In the genomic region with DNA sequence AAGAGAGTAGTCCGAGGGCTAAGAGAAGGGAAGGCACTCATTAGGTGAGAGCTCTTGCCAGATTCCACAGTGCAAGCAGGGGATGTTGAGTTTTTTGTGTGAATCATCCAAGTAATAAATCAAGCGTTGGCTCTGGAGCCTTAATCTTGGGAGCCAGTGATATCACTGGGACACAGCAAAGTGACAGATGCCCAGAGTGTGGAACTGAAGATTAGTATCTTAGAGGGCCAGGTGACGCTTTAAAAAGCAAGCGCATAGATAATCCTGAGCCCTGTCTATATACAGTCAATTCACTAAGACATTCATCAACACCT, we compare ENCODE assay signal across 10 cellular contexts.
DNase-seq lines count a peak whose midpoint lies in the region; ATAC-seq and TF ChIP-seq lines count a peak whose summit lies in the region.
"Had no signal": no experiment of that assay in that cellular context is flagged by ENCODE, and none has a peak within 500 bp of the region (broad histone marks: within the 10 kb centered on the region; RNA-seq: fewer than 3 reads in every experiment).

No MANE protein-coding gene starts in this region.

- H3K27me3 ChIP-seq in Panc1 (ENCODE audit: control insufficient read depth, insufficient read depth, low read length): no peaks in the 10 kb centered on the region
- H3K27me3 ChIP-seq in right atrium auricular region: no peaks in the 10 kb centered on the region
- H3K27me3 ChIP-seq: ascending aorta had no signal

- H3K9me3 ChIP-seq in Panc1 (ENCODE audit: control insufficient read depth, insufficient read depth, low read depth, low read length) (peaks cover 29% of the 10 kb centered on the region), right atrium auricular region (peaks cover 0 to 24% of the 10 kb centered on the region in 2 donors)

- no TSS peak for BruUV-seq in Panc1 (replicated peaks; lab: Mats Ljungman, UMichigan)

- TF ChIP-seq CTCF in Panc1 (IDR thresholded peaks at IDR 0.05): no peak
- TF ChIP-seq CTCF in right atrium auricular region (IDR thresholded peaks at IDR 0.05): no peak

- in situ Hi-C loops in Panc1 (cut with HindIII; ENCODE audit: low pct_unique_long_range_greater_than_20kb, low sequenced_read_pairs): no loop called here

- H3K36me3 ChIP-seq in Panc1 (ENCODE audit: control insufficient read depth, insufficient read depth, low read length): no peaks in the 10 kb centered on the region
- no peaks in the 10 kb centered on the region for H3K36me3 ChIP-seq in right atrium auricular region
- H3K36me3 ChIP-seq: ascending aorta had no signal

- H3K4me1 ChIP-seq in Panc1 (ENCODE audit: control insufficient read depth, insufficient read depth, low read length) (peaks cover 18% of the 10 kb centered on the region; the same call in 1 of the 2 replicates), right atrium auricular region (no peaks in the 10 kb centered on the region)
- H3K4me1 ChIP-seq: ascending aorta had no signal

- peak; percentile 62 for DNase-seq in D341Med (ENCODE audit: low spot score)
- peak; percentile 68 for DNase-seq in HT1080 (ENCODE audit: low read depth)
- no peak for DNase-seq in Panc1 (ENCODE audit: low read depth, low spot score)
- peak; percentile 51 for DNase-seq in glomerular visceral epithelial cell (ENCODE audit: extremely low spot score)
- no peak for DNase-seq in stimulated activated CD8-positive, alpha-beta memory T cell treated with anti-CD3 and anti-CD28 coated beads, Interleukin-4, amount 100 ng/mL, for 48 hours
- DNase-seq in right atrium auricular region (ENCODE audit: low spot score): no peak
- DNase-seq in cortex of kidney (lab: John Stamatoyannopoulos, UW): no peak
- DNase-seq: activated T-cell treated with anti-CD3 and anti-CD28 coated beads for 4 hours had no signal

- H3K27ac ChIP-seq in Panc1 (ENCODE audit: low read length) (peak overlapping the region; percentile 67), right atrium auricular region (no peak overlapping the region)
- H3K27ac ChIP-seq: ascending aorta had no signal

- CTCF ChIA-PET in Panc1 (lab: Charles Lee): interaction anchor here (0.6 to 1.5 kb wide), 2 partner anchors 23 to 28 kb away, joined by 4 to 6 read pairs; no protein-coding TSS in a partner anchor

- H3K4me3 ChIP-seq in Panc1 (ENCODE audit: low read depth in 2 of 2, low read length in 2 of 2): no peak overlapping the region
- no peak overlapping the region for H3K4me3 ChIP-seq in right atrium auricular region
- H3K4me3 ChIP-seq: ascending aorta had no signal

- ATAC-seq in Panc1: peak; percentile 72
- no peak for ATAC-seq in HG02623 (IDR thresholded peaks at IDR 0.05; ENCODE audit: unreplicated experiment)

- POLR2A ChIA-PET in Panc1 (lab: Charles Lee): no interaction called here

- intact Hi-C loops in Panc1 (cut with micrococcal nuclease; ENCODE audit: unreplicated experiment): no loop called here

Comparison
In these comparisons a context has a peak if more than half of its experiments do, and no peak if none do; other contexts are left out.
1. DNase-seq: peak in D341Med (single experiment), HT1080 (single experiment) and glomerular visceral epithelial cell (single experiment); none in Panc1 (single experiment), stimulated activated CD8-positive, alpha-beta memory T cell treated with anti-CD3 and anti-CD28 coated beads, Interleukin-4, amount 100 ng/mL, for 48 hours (single experiment), right atrium auricular region (single experiment) and cortex of kidney (single experiment).